12 cellular contexts compared by ENCODE assay signal in the genomic region with DNA sequence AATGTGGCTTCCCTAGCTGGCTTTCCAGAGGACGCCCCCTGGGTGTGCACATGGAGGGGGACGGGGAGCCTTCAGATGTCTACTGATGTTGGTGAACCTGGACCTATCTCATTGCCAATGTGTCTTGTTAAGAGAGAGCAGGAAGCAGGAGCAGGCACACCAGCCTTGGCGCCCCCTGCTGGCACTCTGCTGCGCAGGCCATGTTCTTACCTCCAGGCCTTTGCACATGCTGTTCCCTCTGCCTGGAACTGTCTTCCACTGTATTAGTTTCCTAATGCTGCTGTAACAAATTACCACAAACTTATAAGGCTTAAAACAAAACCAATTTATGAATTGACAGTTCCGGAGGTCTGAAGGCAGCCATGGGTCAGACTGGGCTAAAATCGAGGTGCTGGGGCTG. TPM values are rescaled to one million over a fixed set of nuclear protein-coding genes. Genes with fewer than 3 reads are reported as not detected.
DNase-seq lines count a peak whose midpoint lies in the region; ATAC-seq and TF ChIP-seq lines count a peak whose summit lies in the region.
"Had no signal": no experiment of that assay in that cellular context is flagged by ENCODE, and none has a peak within 500 bp of the region (broad histone marks: within the 10 kb centered on the region; RNA-seq: fewer than 3 reads in every experiment).

No MANE protein-coding gene starts in this region.

- no peaks in the 10 kb centered on the region for H3K4me1 Mint-ChIP-seq in glutamatergic neuron (ENCODE audit: low read depth, unreplicated experiment)
- no peaks in the 10 kb centered on the region for H3K4me1 Mint-ChIP-seq in CD8-positive, alpha-beta T cell (ENCODE audit: low read depth)

- TF ChIP-seq CTCF in AG04449 (IDR thresholded peaks at IDR 0.05; ENCODE audit: insufficient read depth, low read length, missing control alignments) (peak; percentile 17), GM12873 (IDR thresholded peaks at IDR 0.05; ENCODE audit: insufficient read depth, low read depth, low read length, missing control alignments) (peak; percentile 65), WERI-Rb-1 (IDR thresholded peaks at IDR 0.05; ENCODE audit: low read depth, low read length) (peak; percentile 70), glutamatergic neuron (IDR thresholded peaks at IDR 0.05; ENCODE audit: partially characterized antibody, unreplicated experiment) (peak; percentile 34)
- TF ChIP-seq CTCF in CD8-positive, alpha-beta T cell (IDR thresholded peaks at IDR 0.05), result no peak

- intact Hi-C loops in CD8-positive, alpha-beta T cell (cut with DNase I, micrococcal nuclease), result no loop called here

- no peaks in the 10 kb centered on the region for H3K27me3 ChIP-seq in WERI-Rb-1 (ENCODE audit: insufficient read depth, low read depth, severe bottlenecking)
- no peaks in the 10 kb centered on the region for H3K27me3 ChIP-seq in CD8-positive, alpha-beta T cell (ENCODE audit: insufficient read depth, low read length)

- no peaks in the 10 kb centered on the region for H3K36me3 Mint-ChIP-seq in glutamatergic neuron (ENCODE audit: unreplicated experiment)
- H3K36me3 Mint-ChIP-seq in CD8-positive, alpha-beta T cell, result no peaks in the 10 kb centered on the region

- H3K27ac ChIP-seq in WERI-Rb-1, result no peak overlapping the region
- H3K27ac ChIP-seq in CD8-positive, alpha-beta T cell (ENCODE audit: low read depth, low read length), result no peak overlapping the region
- H3K27ac ChIP-seq: RWPE1 had no signal

- H3K27ac Mint-ChIP-seq in glutamatergic neuron (ENCODE audit: unreplicated experiment), result no peak overlapping the region
- H3K27ac Mint-ChIP-seq in CD8-positive, alpha-beta T cell, result no peak overlapping the region
- H3K27ac Mint-ChIP-seq: activated T-helper 1 cell treated with anti-CD3 and anti-CD28 coated beads, Interleukin-12 subunit alpha, Interleukin-12 subunit beta, Interleukin-2, Interleukin-4 antibody, amounts not matched to agents 30 ng/mL and 10 ng/mL and 1 ng/mL, durations not matched to agents 14 hours and 24 hours and 36 hours had no signal

- no peak for ATAC-seq in HG02623 (IDR thresholded peaks at IDR 0.05; ENCODE audit: unreplicated experiment)
- no peak for ATAC-seq in CD8-positive, alpha-beta T cell
- ATAC-seq: esophagus mucosa had no signal

- H3K4me3 ChIP-seq in AG04449 (ENCODE audit: low read depth, low read length), result no peak overlapping the region
- H3K4me3 ChIP-seq in WERI-Rb-1 (ENCODE audit: low read depth, low read length), result no peak overlapping the region
- H3K4me3 ChIP-seq in CD8-positive, alpha-beta T cell (ENCODE audit: low read depth, low read length), result no peak overlapping the region

- no peak overlapping the region for H3K4me3 Mint-ChIP-seq in glutamatergic neuron (ENCODE audit: unreplicated experiment)
- no peak overlapping the region for H3K4me3 Mint-ChIP-seq in CD8-positive, alpha-beta T cell
- H3K4me3 Mint-ChIP-seq: activated T-helper 1 cell treated with anti-CD3 and anti-CD28 coated beads, Interleukin-12 subunit alpha, Interleukin-12 subunit beta, Interleukin-2, Interleukin-4 antibody, amounts not matched to agents 30 ng/mL and 10 ng/mL and 1 ng/mL, durations not matched to agents 14 hours and 24 hours and 36 hours had no signal

- peaks cover 2% of the 10 kb centered on the region for H3K9me3 Mint-ChIP-seq in glutamatergic neuron (ENCODE audit: unreplicated experiment)
- H3K9me3 Mint-ChIP-seq in CD8-positive, alpha-beta T cell, result no peaks in the 10 kb centered on the region
- H3K9me3 Mint-ChIP-seq: activated T-helper 1 cell treated with anti-CD3 and anti-CD28 coated beads, Interleukin-12 subunit alpha, Interleukin-12 subunit beta, Interleukin-2, Interleukin-4 antibody, amounts not matched to agents 30 ng/mL and 10 ng/mL and 1 ng/mL, durations not matched to agents 14 hours and 24 hours and 36 hours had no signal

- DNase-seq in AG04449 (ENCODE audit: low read depth, low spot score), result no peak
- peak; percentile 16 for DNase-seq in WERI-Rb-1
- DNase-seq in glutamatergic neuron, result no peak
- DNase-seq in SHP77 treated with DMSO at 0.1 percent for 48 hours (lab: John Stamatoyannopoulos, UW), result no peak
- no peak for DNase-seq in T-helper 9 cell
- DNase-seq in CD8-positive, alpha-beta T cell, result no peak
- DNase-seq: mesenchymal stem cell had no signal

- H3K9me3 ChIP-seq in WERI-Rb-1 (ENCODE audit: severe bottlenecking), result peaks cover 1% of the 10 kb centered on the region
- no peaks in the 10 kb centered on the region for H3K9me3 ChIP-seq in CD8-positive, alpha-beta T cell (ENCODE audit: low read length)

- CTCF ChIA-PET in AG04449 (lab: Yijun Ruan, JAX), result interaction anchor here (1.3 kb wide), 1 partner anchor 10 kb away, joined by 3 read pairs; no protein-coding TSS in a partner anchor
- CTCF ChIA-PET in CD8-positive, alpha-beta T cell (lab: Charles Lee), result interaction anchor here (1.2 kb wide), 1 partner anchor 17 kb away, joined by 3 read pairs; no protein-coding TSS in a partner anchor

- H3K4me1 ChIP-seq in CD8-positive, alpha-beta T cell (ENCODE audit: insufficient read depth, low read length), result no peaks in the 10 kb centered on the region

- no peaks in the 10 kb centered on the region for H3K36me3 ChIP-seq in WERI-Rb-1
- no peaks in the 10 kb centered on the region for H3K36me3 ChIP-seq in CD8-positive, alpha-beta T cell (ENCODE audit: insufficient read depth, low read length)

- POLR2A ChIA-PET in AG04449 (lab: Yijun Ruan, JAX), result no interaction called here
- POLR2A ChIA-PET in CD8-positive, alpha-beta T cell (lab: Charles Lee), result no interaction called here

- H3K27me3 Mint-ChIP-seq in glutamatergic neuron (ENCODE audit: unreplicated experiment), result no peaks in the 10 kb centered on the region
- no peaks in the 10 kb centered on the region for H3K27me3 Mint-ChIP-seq in CD8-positive, alpha-beta T cell (ENCODE audit: low read depth)

RNA-seq across cellular contexts. Expression of gene MN1, which starts 23.6 kb away (rescaled TPM):
- 0.91 TPM for total RNA-seq in glutamatergic neuron (ENCODE audit: unreplicated experiment)
- total RNA-seq in CD8-positive, alpha-beta T cell, result under 1 TPM; 0.36 to 0.38 TPM
